Comparison of ENCODE assay signal across 9 cellular contexts in genomic region chr6:145929037-145929633, GRCh38. TPM values are rescaled to one million over a fixed set of nuclear protein-coding genes. Genes with fewer than 3 reads are reported as not detected.
DNase-seq lines count a peak whose midpoint lies in the region; ATAC-seq, FAIRE-seq and TF ChIP-seq lines count a peak whose summit lies in the region.
"Had no signal": no experiment of that assay in that cellular context is flagged by ENCODE, and none has a peak within 500 bp of the region (broad histone marks: within the 10 kb centered on the region; RNA-seq: fewer than 3 reads in every experiment).

No MANE protein-coding gene starts in this region.

- TF ChIP-seq CTCF in CD4-positive, alpha-beta T cell (IDR thresholded peaks at IDR 0.05), result peak; percentile 62
- TF ChIP-seq CTCF in H9 (conservative IDR thresholded peaks at IDR 0.05) (peak; percentile 83), OCI-LY3 (IDR thresholded peaks at IDR 0.05; ENCODE audit: low read depth, low read length) (peak; percentile 56), H1 (IDR thresholded peaks at IDR 0.05; ENCODE audit: control extremely low read depth in 1 of 3, insufficient read depth in 1 of 3, low read depth in 1 of 3, low read length in 3 of 3) (peak in 2 of 3 experiments; percentile 20 to 49; a peak in 2 of 4 replicates)

- no peaks in the 10 kb centered on the region for H3K4me1 Mint-ChIP-seq in CD4-positive, alpha-beta T cell (ENCODE audit: low read depth)
- no peaks in the 10 kb centered on the region for H3K4me1 Mint-ChIP-seq in H9
- H3K4me1 Mint-ChIP-seq in activated naive CD8-positive, alpha-beta T cell treated with anti-CD3 and anti-CD28 coated beads for 36 hours, result no peaks in the 10 kb centered on the region
- H3K4me1 Mint-ChIP-seq: IgD-negative memory B cell had no signal

- H2BK20ac ChIP-seq in H9 (ENCODE audit: low read depth, low read length, poor library complexity, severe bottlenecking) (no peak overlapping the region), H1 (ENCODE audit: low read length) (no peak overlapping the region)

- H2BK120ac ChIP-seq in H9 (ENCODE audit: low read depth, low read length, poor library complexity, severe bottlenecking), result no peak overlapping the region
- no peak overlapping the region for H2BK120ac ChIP-seq in H1 (replicated peaks; ENCODE audit: low read depth, low read length)
- H2BK120ac ChIP-seq in neuronal stem cell (ENCODE audit: low read depth, low read length), result no peak overlapping the region

- H3K9me3 Mint-ChIP-seq in CD4-positive, alpha-beta T cell, result no peaks in the 10 kb centered on the region
- no peaks in the 10 kb centered on the region for H3K9me3 Mint-ChIP-seq in H9
- no peaks in the 10 kb centered on the region for H3K9me3 Mint-ChIP-seq in activated naive CD8-positive, alpha-beta T cell treated with anti-CD3 and anti-CD28 coated beads for 36 hours
- H3K9me3 Mint-ChIP-seq: IgD-negative memory B cell had no signal

- H3K27ac Mint-ChIP-seq in CD4-positive, alpha-beta T cell, result no peak overlapping the region
- H3K27ac Mint-ChIP-seq in H9, result no peak overlapping the region
- no peak overlapping the region for H3K27ac Mint-ChIP-seq in activated naive CD8-positive, alpha-beta T cell treated with anti-CD3 and anti-CD28 coated beads for 36 hours
- H3K27ac Mint-ChIP-seq: IgD-negative memory B cell had no signal

- no peak for ATAC-seq in CD4-positive, alpha-beta T cell (ENCODE audit: poor library complexity)
- ATAC-seq in HG02610 (IDR thresholded peaks at IDR 0.05; ENCODE audit: unreplicated experiment) (no peak), HG02588 (IDR thresholded peaks at IDR 0.05; ENCODE audit: unreplicated experiment) (no peak)

- H4K5ac ChIP-seq in H9 (ENCODE audit: insufficient read length, low read depth, low read length) (no peak overlapping the region), H1 (ENCODE audit: insufficient read length, low read depth, low read length) (no peak overlapping the region)

- intact Hi-C loops in CD4-positive, alpha-beta T cell (cut with DNase I, micrococcal nuclease), result loop anchor here (5.0 kb wide), 2 partner anchors 773 to 848 kb away; no protein-coding TSS in a partner anchor

- no peaks in the 10 kb centered on the region for H3K36me3 ChIP-seq in OCI-LY3 (replicated peaks; ENCODE audit: low read depth, low read length)
- peaks cover 4 to 57% (median 22%) of the 10 kb centered on the region in 4 experiments; a peak in 7 of 8 replicates for H3K36me3 ChIP-seq in H1 (ENCODE audit: control insufficient read depth in 2 of 4, insufficient read depth in 4 of 4, low read length in 3 of 4)
- peaks cover 9 to 96% of the 10 kb centered on the region in 2 donors for H3K36me3 ChIP-seq in neuronal stem cell (replicated peaks in 1 of 2; ENCODE audit: control insufficient read depth in 2 of 2, insufficient read depth in 2 of 2, low read length in 2 of 2)

- no peak for TF ChIP-seq EP300 in H1 (IDR thresholded peaks at IDR 0.05; ENCODE audit: borderline replicate concordance in 1 of 2, low read depth in 2 of 2, low read length in 2 of 2)

- no peaks in the 10 kb centered on the region for H3K9me3 ChIP-seq in CD4-positive, alpha-beta T cell (ENCODE audit: control insufficient read depth, low read length)
- no peaks in the 10 kb centered on the region for H3K9me3 ChIP-seq in H9 (ENCODE audit: control insufficient read depth, low read depth, low read length)
- H3K9me3 ChIP-seq in OCI-LY3 (ENCODE audit: insufficient read depth, low read length), result no peaks in the 10 kb centered on the region
- no peaks in the 10 kb centered on the region for H3K9me3 ChIP-seq in H1 (ENCODE audit: insufficient read depth in 2 of 2, low read depth in 1 of 2, low read length in 1 of 2)
- H3K9me3 ChIP-seq in neuronal stem cell (replicated peaks in 1 of 2; ENCODE audit: control insufficient read depth in 2 of 2, insufficient read depth in 1 of 2, low read depth in 1 of 2, low read length in 2 of 2), result no peaks in the 10 kb centered on the region

- H3K23ac ChIP-seq in H9 (ENCODE audit: insufficient read length, low read depth, low read length), result no peak overlapping the region
- H3K23ac ChIP-seq in H1 (ENCODE audit: insufficient read length), result no peak overlapping the region
- H3K23ac ChIP-seq in neuronal stem cell (ENCODE audit: low read depth, low read length, poor library complexity), result no peak overlapping the region

- H3K4me2 ChIP-seq in H9 (ENCODE audit: insufficient read depth, insufficient read length, low read length) (no peak overlapping the region), OCI-LY3 (ENCODE audit: low read length) (no peak overlapping the region), H1 (ENCODE audit: insufficient read depth in 1 of 2, low read depth in 2 of 2, low read length in 2 of 2) (no peak overlapping the region), neuronal stem cell (ENCODE audit: insufficient read depth, low read length, poor library complexity, severe bottlenecking) (no peak overlapping the region)

- H2AK5ac ChIP-seq in H9 (ENCODE audit: insufficient read length, low read length) (no peak overlapping the region), H1 (ENCODE audit: low read depth, low read length) (no peak overlapping the region), neuronal stem cell (ENCODE audit: low read depth, low read length) (no peak overlapping the region)

- no peak for DNase-seq in CD4-positive, alpha-beta T cell
- no peak for DNase-seq in H9
- no peak for DNase-seq in H1 (ENCODE audit: low read depth in 1 of 2, low spot score in 2 of 2)
- peak; percentile 17 for DNase-seq in neuronal stem cell (ENCODE audit: low spot score)
- no peak for DNase-seq in activated naive CD8-positive, alpha-beta T cell treated with anti-CD3 and anti-CD28 coated beads for 36 hours

- H3K18ac ChIP-seq in H9 (ENCODE audit: insufficient read length, low read depth, low read length), result no peak overlapping the region
- H3K18ac ChIP-seq in H1 (ENCODE audit: extremely low read depth, low read length), result no peak overlapping the region
- no peak overlapping the region for H3K18ac ChIP-seq in neuronal stem cell (ENCODE audit: low read length)

- no peaks in the 10 kb centered on the region for H3K27me3 ChIP-seq in CD4-positive, alpha-beta T cell (ENCODE audit: control insufficient read depth, insufficient read depth, low read length)
- H3K27me3 ChIP-seq in H9 (ENCODE audit: insufficient read depth, low read length) (no peaks in the 10 kb centered on the region), OCI-LY3 (ENCODE audit: low read depth, low read length) (no peaks in the 10 kb centered on the region), H1 (replicated peaks in 1 of 4; ENCODE audit: control insufficient read depth in 3 of 4, extremely low read depth in 1 of 4, insufficient read depth in 3 of 4, low read length in 3 of 4) (no peaks in the 10 kb centered on the region), neuronal stem cell (ENCODE audit: control insufficient read depth in 3 of 3, insufficient read depth in 3 of 3, low read depth in 1 of 3, low read length in 3 of 3) (no peaks in the 10 kb centered on the region)

- no peak overlapping the region for H2BK5ac ChIP-seq in H9 (ENCODE audit: insufficient read length, low read length)
- no peak overlapping the region for H2BK5ac ChIP-seq in H1 (ENCODE audit: low read depth, low read length)
- H2BK5ac ChIP-seq in neuronal stem cell (ENCODE audit: low read length), result no peak overlapping the region

- H3K14ac ChIP-seq in H9 (ENCODE audit: insufficient read depth, low read length) (no peak overlapping the region), H1 (ENCODE audit: insufficient read length) (no peak overlapping the region), neuronal stem cell (ENCODE audit: low read length) (no peak overlapping the region)

- H4K8ac ChIP-seq in H9 (replicated peaks; ENCODE audit: insufficient read length, low read depth, low read length), result no peak overlapping the region
- no peak overlapping the region for H4K8ac ChIP-seq in H1 (ENCODE audit: extremely low read depth, insufficient read depth, low read length)
- H4K8ac ChIP-seq in neuronal stem cell (ENCODE audit: low read depth, low read length), result no peak overlapping the region

- H3K27ac ChIP-seq in CD4-positive, alpha-beta T cell (ENCODE audit: low read depth, low read length), result no peak overlapping the region
- H3K27ac ChIP-seq in H9 (ENCODE audit: insufficient read length, low read depth, low read length), result no peak overlapping the region
- no peak overlapping the region for H3K27ac ChIP-seq in OCI-LY3 (ENCODE audit: low read length)
- no peak overlapping the region for H3K27ac ChIP-seq in H1 (ENCODE audit: low read depth, low read length)
- H3K27ac ChIP-seq in neuronal stem cell (replicated peaks; ENCODE audit: low read length), result no peak overlapping the region

- H3K4me3 Mint-ChIP-seq in CD4-positive, alpha-beta T cell, result no peak overlapping the region
- H3K4me3 Mint-ChIP-seq in H9, result no peak overlapping the region
- H3K4me3 Mint-ChIP-seq in activated naive CD8-positive, alpha-beta T cell treated with anti-CD3 and anti-CD28 coated beads for 36 hours, result no peak overlapping the region
- H3K4me3 Mint-ChIP-seq: IgD-negative memory B cell had no signal

- peaks cover 80% of the 10 kb centered on the region for H3K36me3 Mint-ChIP-seq in CD4-positive, alpha-beta T cell (ENCODE audit: low read depth)
- peaks cover 14 to 48% (median 43%) of the 10 kb centered on the region in 3 experiments; a peak in 5 of 7 replicates for H3K36me3 Mint-ChIP-seq in H9 (ENCODE audit: insufficient read depth in 1 of 3, low read depth in 3 of 3)
- peaks cover 5% of the 10 kb centered on the region for H3K36me3 Mint-ChIP-seq in activated naive CD8-positive, alpha-beta T cell treated with anti-CD3 and anti-CD28 coated beads for 36 hours

- H2BK12ac ChIP-seq in H9 (ENCODE audit: insufficient read length, low read depth, low read length) (no peak overlapping the region), H1 (ENCODE audit: low read depth, low read length) (no peak overlapping the region), neuronal stem cell (ENCODE audit: low read length) (no peak overlapping the region)

- H3K4me1 ChIP-seq in H9 (ENCODE audit: insufficient read depth, low read length), result no peaks in the 10 kb centered on the region
- no peaks in the 10 kb centered on the region for H3K4me1 ChIP-seq in OCI-LY3 (ENCODE audit: low read length)
- no peaks in the 10 kb centered on the region for H3K4me1 ChIP-seq in H1 (replicated peaks in 1 of 4; ENCODE audit: control insufficient read depth in 3 of 4, insufficient read depth in 4 of 4, low read length in 3 of 4)
- H3K4me1 ChIP-seq in neuronal stem cell (ENCODE audit: control insufficient read depth in 2 of 2, insufficient read depth in 1 of 2, low read depth in 1 of 2, low read length in 2 of 2), result no peaks in the 10 kb centered on the region

- H3K79me1 ChIP-seq in H9 (ENCODE audit: insufficient read depth, low read depth, low read length, poor library complexity, severe bottlenecking) (no peaks in the 10 kb centered on the region), H1 (ENCODE audit: low read depth, low read length) (no peaks in the 10 kb centered on the region), neuronal stem cell (ENCODE audit: low read depth, low read length) (peaks cover 2% of the 10 kb centered on the region)

- TF ChIP-seq RAD21 in H1 (IDR thresholded peaks at IDR 0.05 in 1 of 2, conservative IDR thresholded peaks at IDR 0.05 in 1 of 2; ENCODE audit: low read depth in 2 of 2, low read length in 2 of 2), result peak; percentile 33 to 47

- H3T11ph ChIP-seq in H9 (ENCODE audit: low read length), result no peak overlapping the region

- CTCF ChIA-PET in CD4-positive, alpha-beta T cell (lab: Charles Lee), result interaction anchor here (0.7 to 2.1 kb wide), 6 partner anchors 8 to 771 kb away, joined by 3 to 14 read pairs (median 3); partner anchors contain the start of gene SHPRH
- CTCF ChIA-PET in H1 (lab: Charles Lee; ENCODE audit: partially characterized antibody), result interaction anchor here (0.6 to 2.5 kb wide), 30 partner anchors 9 to 1925 kb away, joined by 3 to 10 read pairs (median 3); partner anchors contain the start of gene SHPRH

- H3K9ac ChIP-seq in H9 (ENCODE audit: extremely low read depth, insufficient read length, low read length) (no peak overlapping the region), OCI-LY3 (ENCODE audit: low read length) (no peak overlapping the region), H1 (replicated peaks in 1 of 4; ENCODE audit: extremely low read depth in 1 of 4, low read depth in 3 of 4, low read length in 3 of 4) (no peak overlapping the region), neuronal stem cell (ENCODE audit: low read depth, low read length, poor library complexity) (no peak overlapping the region)

- no peak overlapping the region for H3K56ac ChIP-seq in H9 (ENCODE audit: insufficient read length, low read depth, low read length)
- H3K56ac ChIP-seq in H1 (replicated peaks; ENCODE audit: insufficient read length, low read depth, low read length), result no peak overlapping the region

- H3K4me3 ChIP-seq in OCI-LY3 (ENCODE audit: low read length), result no peak overlapping the region
- no peak overlapping the region for H3K4me3 ChIP-seq in H1 (ENCODE audit: extremely low read depth in 1 of 4, insufficient read depth in 2 of 4, low read depth in 3 of 4, low read length in 4 of 4)
- no peak overlapping the region for H3K4me3 ChIP-seq in neuronal stem cell (ENCODE audit: low read length in 2 of 2)

- TF ChIP-seq POLR2A in H1 (IDR thresholded peaks at IDR 0.05; ENCODE audit: control extremely low read depth in 1 of 2, low read depth in 2 of 2, low read length in 2 of 2), result no peak

- H2AFZ ChIP-seq in H9 (ENCODE audit: low read length) (no peak overlapping the region), OCI-LY3 (ENCODE audit: low read depth, low read length) (no peak overlapping the region), H1 (ENCODE audit: low read length) (no peak overlapping the region), neuronal stem cell (ENCODE audit: low read length) (no peak overlapping the region)

- no peaks in the 10 kb centered on the region for H3K27me3 Mint-ChIP-seq in CD4-positive, alpha-beta T cell
- H3K27me3 Mint-ChIP-seq in H9 (ENCODE audit: low read depth), result no peaks in the 10 kb centered on the region
- no peaks in the 10 kb centered on the region for H3K27me3 Mint-ChIP-seq in activated naive CD8-positive, alpha-beta T cell treated with anti-CD3 and anti-CD28 coated beads for 36 hours
- H3K27me3 Mint-ChIP-seq: IgD-negative memory B cell had no signal

- H4K20me1 ChIP-seq in H9 (ENCODE audit: control insufficient read depth, insufficient read depth, insufficient read length) (no peaks in the 10 kb centered on the region), OCI-LY3 (ENCODE audit: insufficient read depth, low read length) (no peaks in the 10 kb centered on the region), H1 (replicated peaks in 1 of 2; ENCODE audit: control insufficient read depth in 1 of 2, insufficient read depth in 2 of 2, low read length in 2 of 2) (no peaks in the 10 kb centered on the region)

- H3K79me2 ChIP-seq in H9 (ENCODE audit: insufficient read depth, low read length) (no peaks in the 10 kb centered on the region), OCI-LY3 (ENCODE audit: low read length) (no peaks in the 10 kb centered on the region), H1 (ENCODE audit: control insufficient read depth in 1 of 2, insufficient read depth in 2 of 2, low read length in 2 of 2) (no peaks in the 10 kb centered on the region)

- POLR2A ChIA-PET in CD4-positive, alpha-beta T cell (lab: Charles Lee), result interaction anchor here (0.6 to 0.7 kb wide), 2 partner anchors 194 to 576 kb away, joined by 3 read pairs; no protein-coding TSS in a partner anchor
- POLR2A ChIA-PET in H1 (lab: Charles Lee; ENCODE audit: partially characterized antibody), result interaction anchor here (0.7 to 1.0 kb wide), 2 partner anchors 18 to 114 kb away, joined by 3 to 4 read pairs; partner anchors contain the start of gene FBXO30

- FAIRE-seq in H1 (lab: Jason Lieb, UNC), result no peak

- H4K91ac ChIP-seq in H9 (ENCODE audit: insufficient read length, low read depth, low read length), result no peak overlapping the region
- no peak overlapping the region for H4K91ac ChIP-seq in H1 (replicated peaks; ENCODE audit: insufficient read length, low read length)
- no peak overlapping the region for H4K91ac ChIP-seq in neuronal stem cell (ENCODE audit: low read depth, low read length, poor library complexity)

- H3K23me2 ChIP-seq in H9 (ENCODE audit: insufficient read length, low read depth, low read length, poor library complexity, severe bottlenecking), result no peaks in the 10 kb centered on the region
- H3K23me2 ChIP-seq in H1 (ENCODE audit: low read depth, low read length), result no peaks in the 10 kb centered on the region

- H3K4ac ChIP-seq in H9 (ENCODE audit: low read depth, low read length), result no peak overlapping the region
- no peak overlapping the region for H3K4ac ChIP-seq in H1 (replicated peaks; ENCODE audit: insufficient read length, low read depth, low read length)
- no peak overlapping the region for H3K4ac ChIP-seq in neuronal stem cell (ENCODE audit: low read length)

- no peak overlapping the region for H2BK15ac ChIP-seq in H9 (ENCODE audit: low read depth, low read length)
- no peak overlapping the region for H2BK15ac ChIP-seq in H1 (ENCODE audit: low read length)
- no peak overlapping the region for H2BK15ac ChIP-seq in neuronal stem cell (ENCODE audit: low read length)

- WGBS in H9 (ENCODE audit: extremely low coverage, insufficient read length, low lambda C conversion rate), result no CpG with 5 or more reads among the region's 4 CpGs
- WGBS in H1 (ENCODE audit: extremely low coverage in 1 of 2, insufficient coverage in 1 of 2, insufficient read length in 1 of 2, insufficient replicate concordance in 2 of 2, low coverage in 1 of 2, low lambda C conversion rate in 2 of 2, missing lambda C conversion rate in 1 of 2), 2 experiments, result 28% methylated on average over 4 of the region's 4 CpGs; no CpG with 5 or more reads in 1 of the 2 experiments
- no CpG with 5 or more reads among the region's 4 CpGs for WGBS in neuronal stem cell (ENCODE audit: extremely low coverage in 2 of 2, insufficient read length in 2 of 2, insufficient replicate concordance in 1 of 2), 2 donors

RNA-seq across cellular contexts. Expression of gene SHPRH, which starts 35.0 kb away (rescaled TPM):
- total RNA-seq in CD4-positive, alpha-beta T cell, result 10 to 100 TPM; 15.9 to 17.9 TPM
- total RNA-seq in H9 (2021), result 24.7 and 27.7 TPM in 2 replicates
- total RNA-seq in H1 (2021; fragmentation: NEBNext Ultra II Directional; extraction: Animal tissue kit (Norgen Biotek cat#: 25700)), result 25.6 and 27.0 TPM in 2 replicates
- polyA plus RNA-seq in H1 (2011; rRNA removed), result 6.1 and 9.0 TPM in 2 replicates
- 11.0 TPM for polyA plus RNA-seq in H1 (2011; cell fraction: cytosol; rRNA removed)
- 13.7 TPM for polyA plus RNA-seq in H1 (2011; cell fraction: nucleus; rRNA removed)
- polyA plus RNA-seq in H1 (2012, experiment 1 of 2), result 8.1 to 14.7 TPM (median 11.1 TPM) in 4 replicates
- 0.54 TPM for polyA plus RNA-seq in H1 (2012, experiment 2 of 2)
- 11.8 TPM for polyA plus RNA-seq in H1 (2013, experiment 1 of 2)
- polyA plus RNA-seq in H1 (2013, experiment 2 of 2), result 10.5 TPM
- 58.1 and 85.3 TPM in 2 replicates for polyA minus RNA-seq in H1 (2011; rRNA and poly(A)+ RNA removed)
- 22.9 TPM for polyA minus RNA-seq in H1 (2011; cell fraction: cytosol; rRNA and poly(A)+ RNA removed)
- polyA minus RNA-seq in H1 (2011; cell fraction: nucleus; rRNA and poly(A)+ RNA removed), result 145 TPM
- 13.3 TPM for polyA plus RNA-seq in neuronal stem cell (2013, experiment 1 of 2)
- polyA plus RNA-seq in neuronal stem cell (2013, experiment 2 of 2), result 13.4 TPM
- total RNA-seq in activated naive CD8-positive, alpha-beta T cell treated with anti-CD3 and anti-CD28 coated beads for 36 hours, result 10 to 100 TPM; 11.3 to 11.9 TPM
